8 cellular contexts compared by ENCODE assay signal in the genomic region with DNA sequence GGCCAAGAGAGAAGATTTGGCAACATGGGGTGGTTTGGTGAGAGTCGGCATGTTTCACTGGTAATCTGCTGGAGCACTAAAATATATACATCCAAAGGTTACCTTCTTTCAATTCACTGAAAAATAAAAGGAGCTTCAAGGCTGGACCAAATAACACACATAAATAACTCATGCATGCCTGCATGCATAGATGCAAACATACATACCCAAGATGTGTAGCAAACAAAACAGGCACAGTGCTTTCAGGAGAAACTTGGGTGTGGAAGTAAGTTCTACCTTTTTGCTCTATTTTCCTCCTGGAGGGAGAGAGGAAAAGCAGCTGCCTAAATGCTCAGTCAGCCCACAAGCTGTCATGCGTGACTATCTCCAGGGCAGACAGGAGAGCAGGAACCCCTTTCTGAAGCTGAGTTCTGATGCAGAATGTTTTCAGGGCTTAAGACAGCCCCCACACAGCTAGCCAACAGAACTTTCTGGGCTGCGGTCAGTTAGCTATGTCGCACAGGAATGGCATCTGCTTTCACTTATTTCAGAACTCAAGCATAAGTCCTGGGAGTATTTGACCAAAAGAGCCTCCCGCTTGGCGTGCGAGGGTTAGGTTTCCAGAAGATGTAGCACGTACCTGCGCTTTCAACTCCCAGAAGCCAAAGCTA.
DNase-seq lines count a peak whose midpoint lies in the region; ATAC-seq and TF ChIP-seq lines count a peak whose summit lies in the region.

No MANE protein-coding gene starts in this region.

- in situ Hi-C loops in GM23248 (cut with MboI): no loop called here

- peak overlapping the region; percentile 91 for H3K9ac ChIP-seq in GM23248
- H3K9ac ChIP-seq in smooth muscle cell (ENCODE audit: low read depth): peak overlapping the region; percentile 95

- intact Hi-C loops in heart right ventricle (cut with DNase I): loop anchor here in 6 of 10 donors (5.0 kb wide), 3 partner anchors 35 to 105 kb away; no protein-coding TSS in a partner anchor

- H3K27me3 Mint-ChIP-seq in activated T-helper 17 cell treated with anti-CD3 and anti-CD28 coated beads, Interleukin-2, amount 50 U/mL, for 72 hours: no peaks in the 10 kb centered on the region

- H3K27ac ChIP-seq in GM23248 (peak overlapping the region; percentile 100), heart right ventricle (peak overlapping the region; percentile 36 to 96 (median 76)), smooth muscle cell (ENCODE audit: low read depth) (peak overlapping the region; percentile 100)

- H3K36me3 ChIP-seq in GM23248 (ENCODE audit: low read depth) (no peaks in the 10 kb centered on the region), heart right ventricle (no peaks in the 10 kb centered on the region), smooth muscle cell (ENCODE audit: low read depth) (no peaks in the 10 kb centered on the region)

- H3K9me2 ChIP-seq in GM23248 (ENCODE audit: insufficient read depth): no peaks in the 10 kb centered on the region

- peak overlapping the region; percentile 77 for H3K4me3 Mint-ChIP-seq in activated T-helper 17 cell treated with anti-CD3 and anti-CD28 coated beads, Interleukin-2, amount 50 U/mL, for 72 hours

- H3K4me2 ChIP-seq in GM23248 (ENCODE audit: unreplicated experiment): peak overlapping the region; percentile 74
- H3K4me2 ChIP-seq in smooth muscle cell: peak overlapping the region; percentile 83

- peak overlapping the region; percentile 91 for H3K27ac Mint-ChIP-seq in activated T-helper 17 cell treated with anti-CD3 and anti-CD28 coated beads, Interleukin-2, amount 50 U/mL, for 72 hours

- peaks cover 46% of the 10 kb centered on the region for H3K4me1 Mint-ChIP-seq in activated T-helper 17 cell treated with anti-CD3 and anti-CD28 coated beads, Interleukin-2, amount 50 U/mL, for 72 hours

- TF ChIP-seq CTCF in heart right ventricle (IDR thresholded peaks at IDR 0.05) (no peak), smooth muscle cell (IDR thresholded peaks at IDR 0.05; ENCODE audit: borderline replicate concordance, insufficient read depth, poor library complexity, severe bottlenecking) (no peak)

- H3K4me1 ChIP-seq in GM23248 (ENCODE audit: insufficient read depth) (peaks cover 38% of the 10 kb centered on the region), heart right ventricle (peaks cover 20 to 79% (median 57%) of the 10 kb centered on the region in 9 donors), smooth muscle cell (ENCODE audit: low read depth) (peaks cover 33% of the 10 kb centered on the region)

- peak; percentile 55 for ATAC-seq in activated T-helper 17 cell treated with anti-CD3 and anti-CD28 coated beads, Interleukin-2, amount 50 U/mL, for 72 hours (replicated peaks)
- ATAC-seq in heart right ventricle: peak; percentile 26 to 67 (median 62)

- DNase-seq in NCI-H2171 treated with DMSO at 0.1 percent for 48 hours (lab: John Stamatoyannopoulos, UW): peak; percentile 45
- DNase-seq in NCI-H2171 (lab: John Stamatoyannopoulos, UW): no peak
- DNase-seq in GM23248: peak; percentile 99
- DNase-seq in Kasumi-1 (lab: John Stamatoyannopoulos, UW): peak; percentile 65 to 72
- DNase-seq in heart right ventricle: peak in 1 of 2 donors; percentile 64
- DNase-seq in smooth muscle cell (lab: John Stamatoyannopoulos, UW; ENCODE audit: unreplicated experiment): no peak
- DNase-seq in NCI-H2227 treated with DMSO at 0.1 percent for 48 hours (lab: John Stamatoyannopoulos, UW): no peak

- H3K4me3 ChIP-seq in GM23248: peak overlapping the region; percentile 52
- peak overlapping the region in 4 of 10 donors; percentile 4 to 17 (median 6) for H3K4me3 ChIP-seq in heart right ventricle
- peak overlapping the region; percentile 19 for H3K4me3 ChIP-seq in smooth muscle cell

- no peaks in the 10 kb centered on the region for H3K79me2 ChIP-seq in GM23248 (ENCODE audit: insufficient read depth)
- H3K79me2 ChIP-seq in smooth muscle cell (ENCODE audit: low read depth): no peaks in the 10 kb centered on the region

- H2AFZ ChIP-seq in GM23248: peak overlapping the region; percentile 82; the same call in 1 of the 2 replicates
- H2AFZ ChIP-seq in smooth muscle cell (ENCODE audit: low read depth): no peak overlapping the region

- H3K36me3 Mint-ChIP-seq in activated T-helper 17 cell treated with anti-CD3 and anti-CD28 coated beads, Interleukin-2, amount 50 U/mL, for 72 hours (ENCODE audit: low read depth): peaks cover 8% of the 10 kb centered on the region

- H3K9me3 ChIP-seq in GM23248 (ENCODE audit: low read depth) (no peaks in the 10 kb centered on the region), heart right ventricle (no peaks in the 10 kb centered on the region), smooth muscle cell (replicated peaks; ENCODE audit: low read depth) (no peaks in the 10 kb centered on the region)

- no peaks in the 10 kb centered on the region for H3K27me3 ChIP-seq in GM23248 (replicated peaks; ENCODE audit: insufficient read depth)
- H3K27me3 ChIP-seq in heart right ventricle: no peaks in the 10 kb centered on the region
- H3K27me3 ChIP-seq in smooth muscle cell (ENCODE audit: low read depth): no peaks in the 10 kb centered on the region

- WGBS in GM23248 (ENCODE audit: low coverage in 1 of 2, low lambda C conversion rate in 2 of 2, missing lambda C conversion rate in 2 of 2), 2 experiments: 1% methylated on average over 9 of the region's 9 CpGs
- 47 to 50% methylated on average over 9 of the region's 9 CpGs for whole genome bisulfite sequencing in heart right ventricle, 2 donors
- WGBS in smooth muscle cell (ENCODE audit: low lambda C conversion rate): 9% methylated on average over 9 of the region's 9 CpGs

- H3F3A ChIP-seq in GM23248 (ENCODE audit: insufficient read depth) (peaks cover 42% of the 10 kb centered on the region), smooth muscle cell (ENCODE audit: low read depth) (peaks cover 34% of the 10 kb centered on the region)

- H3K9me3 Mint-ChIP-seq in activated T-helper 17 cell treated with anti-CD3 and anti-CD28 coated beads, Interleukin-2, amount 50 U/mL, for 72 hours: no peaks in the 10 kb centered on the region

- H4K20me1 ChIP-seq in GM23248 (ENCODE audit: insufficient read depth): no peaks in the 10 kb centered on the region
- no peaks in the 10 kb centered on the region for H4K20me1 ChIP-seq in smooth muscle cell (ENCODE audit: low read depth)

Comparison
In these comparisons a context has a peak if more than half of its experiments do, and no peak if none do; other contexts are left out.
1. DNase-seq: peak in NCI-H2171 treated with DMSO at 0.1 percent for 48 hours (single experiment), GM23248 (single experiment) and Kasumi-1 (2 of 2); none in NCI-H2171 (single experiment), smooth muscle cell (single experiment) and NCI-H2227 treated with DMSO at 0.1 percent for 48 hours (single experiment).
2. Peak in every context shown above with its lines, with median percentiles within 50 percentile points of each other: H3K27ac ChIP-seq.